ENCODE assay signal across 16 cellular contexts in genomic region chr9:27645166-27645840, GRCh38.
DNase-seq lines count a peak whose midpoint lies in the region; ATAC-seq lines count a peak whose summit lies in the region.
"Had no signal": no experiment of that assay in that cellular context is flagged by ENCODE, and none has a peak within 500 bp of the region (broad histone marks: within the 10 kb centered on the region; RNA-seq: fewer than 3 reads in every experiment).

No MANE protein-coding gene starts in this region.

- H3K14ac ChIP-seq in neuronal stem cell (ENCODE audit: low read length): no peak overlapping the region

- H2AFZ ChIP-seq in neuronal stem cell (ENCODE audit: low read length): peak overlapping the region; percentile 86

- no peaks in the 10 kb centered on the region for H3K36me3 ChIP-seq in neuronal stem cell (replicated peaks in 1 of 2; ENCODE audit: control insufficient read depth in 2 of 2, insufficient read depth in 2 of 2, low read length in 2 of 2)
- H3K36me3 ChIP-seq: gastroesophageal sphincter had no signal

- no peak overlapping the region for H3K23ac ChIP-seq in neuronal stem cell (ENCODE audit: low read depth, low read length, poor library complexity)

- no peak overlapping the region for H3K9ac ChIP-seq in neuronal stem cell (ENCODE audit: low read depth, low read length, poor library complexity)

- H3K27me3 Mint-ChIP-seq in dendritic cell treated with granulocyte-macrophage colony-stimulating factor and Interleukin-4, amounts not matched to agents 40 ng/mL and 50 ng/mL, for 4 days: no peaks in the 10 kb centered on the region
- H3K27me3 Mint-ChIP-seq: activated naive CD8-positive, alpha-beta T cell had no signal

- H2AK5ac ChIP-seq in neuronal stem cell (ENCODE audit: low read depth, low read length): peak overlapping the region; percentile 41

- intact Hi-C loops in dendritic cell treated with granulocyte-macrophage colony-stimulating factor and Interleukin-4, amounts not matched to agents 40 ng/mL and 50 ng/mL, for 4 days (cut with micrococcal nuclease): loop anchor here (10.0 kb wide), 1 partner anchor 59 kb away; no protein-coding TSS in a partner anchor

- WGBS in neuronal stem cell (ENCODE audit: extremely low coverage in 2 of 2, insufficient read length in 2 of 2, insufficient replicate concordance in 1 of 2), 2 donors: no CpG with 5 or more reads among the region's 3 CpGs

- no peak overlapping the region for H2BK5ac ChIP-seq in neuronal stem cell (ENCODE audit: low read length)

- ATAC-seq in esophagus mucosa (no peak), HG02885 (IDR thresholded peaks at IDR 0.05; ENCODE audit: poor library complexity, unreplicated experiment) (no peak)
- ATAC-seq: gastroesophageal sphincter; stimulated activated naive CD8-positive, alpha-beta T cell treated with anti-CD3 and anti-CD28 coated beads, Interleukin-15, Interleukin-2, amounts not matched to agents 100 U/mL and 50 U/mL, for 24 hours had no signal

- in situ Hi-C loops in KBM-7 (cut with MboI; ENCODE audit: low pct_unique_long_range_greater_than_20kb, low sequenced_read_pairs): no loop called here

- H3K4me3 Mint-ChIP-seq in dendritic cell treated with granulocyte-macrophage colony-stimulating factor and Interleukin-4, amounts not matched to agents 40 ng/mL and 50 ng/mL, for 4 days: no peak overlapping the region
- H3K4me3 Mint-ChIP-seq: activated CD4-positive, alpha-beta T cell treated with anti-CD3 and anti-CD28 coated beads, Interleukin-2, amount 10 ng/mL, durations not matched to agents 7 days and 5 days; activated naive CD8-positive, alpha-beta T cell; naive B cell had no signal

- H3K4me2 ChIP-seq in neuronal stem cell (ENCODE audit: insufficient read depth, low read length, poor library complexity, severe bottlenecking): no peak overlapping the region

- H2BK15ac ChIP-seq in neuronal stem cell (ENCODE audit: low read length): no peak overlapping the region

- no peak overlapping the region for H2BK12ac ChIP-seq in neuronal stem cell (ENCODE audit: low read length)

- H3K36me3 Mint-ChIP-seq in dendritic cell treated with granulocyte-macrophage colony-stimulating factor and Interleukin-4, amounts not matched to agents 40 ng/mL and 50 ng/mL, for 4 days (ENCODE audit: low read depth): no peaks in the 10 kb centered on the region
- H3K36me3 Mint-ChIP-seq: activated naive CD8-positive, alpha-beta T cell had no signal

- no peak overlapping the region for H3K4me3 ChIP-seq in neuronal stem cell (ENCODE audit: low read length in 2 of 2)
- H3K4me3 ChIP-seq: gastroesophageal sphincter had no signal

- no peak overlapping the region for H4K8ac ChIP-seq in neuronal stem cell (ENCODE audit: low read depth, low read length)

- peak; percentile 15 for DNase-seq in KBM-7
- peak; percentile 31 for DNase-seq in NCI-H69 (lab: John Stamatoyannopoulos, UW)
- DNase-seq in neuronal stem cell (ENCODE audit: low spot score): no peak
- no peak for DNase-seq in NCI-H2029 (lab: John Stamatoyannopoulos, UW)
- DNase-seq: activated CD4-positive, alpha-beta T cell treated with anti-CD3 and anti-CD28 coated beads, Interleukin-2, amount 10 ng/mL, durations not matched to agents 7 days and 5 days; central memory CD4-positive, alpha-beta T cell; mesenchymal stem cell; naive B cell; NCI-H146; NCI-H774; stimulated activated naive CD8-positive, alpha-beta T cell treated with anti-CD3 and anti-CD28 coated beads, Interleukin-15, Interleukin-2, amounts not matched to agents 100 U/mL and 50 U/mL, for 24 hours had no signal

- H2BK120ac ChIP-seq in neuronal stem cell (ENCODE audit: low read depth, low read length): no peak overlapping the region

- no peaks in the 10 kb centered on the region for H3K27me3 ChIP-seq in neuronal stem cell (ENCODE audit: control insufficient read depth in 3 of 3, insufficient read depth in 3 of 3, low read depth in 1 of 3, low read length in 3 of 3)
- H3K27me3 ChIP-seq: gastroesophageal sphincter had no signal

- H3K4ac ChIP-seq in neuronal stem cell (ENCODE audit: low read length): no peak overlapping the region

- H3K9me3 ChIP-seq in neuronal stem cell (replicated peaks in 1 of 2; ENCODE audit: control insufficient read depth in 2 of 2, insufficient read depth in 1 of 2, low read depth in 1 of 2, low read length in 2 of 2): no peaks in the 10 kb centered on the region

- peak overlapping the region; percentile 65 for H3K27ac Mint-ChIP-seq in dendritic cell treated with granulocyte-macrophage colony-stimulating factor and Interleukin-4, amounts not matched to agents 40 ng/mL and 50 ng/mL, for 4 days
- H3K27ac Mint-ChIP-seq: activated CD4-positive, alpha-beta T cell treated with anti-CD3 and anti-CD28 coated beads, Interleukin-2, amount 10 ng/mL, durations not matched to agents 7 days and 5 days; activated naive CD8-positive, alpha-beta T cell had no signal

- no peaks in the 10 kb centered on the region for H3K9me3 Mint-ChIP-seq in dendritic cell treated with granulocyte-macrophage colony-stimulating factor and Interleukin-4, amounts not matched to agents 40 ng/mL and 50 ng/mL, for 4 days
- H3K9me3 Mint-ChIP-seq: activated CD4-positive, alpha-beta T cell treated with anti-CD3 and anti-CD28 coated beads, Interleukin-2, amount 10 ng/mL, durations not matched to agents 7 days and 5 days had no signal

- no peak overlapping the region for H3K27ac ChIP-seq in neuronal stem cell (replicated peaks; ENCODE audit: low read length)
- H3K27ac ChIP-seq: gastroesophageal sphincter had no signal

- no peak overlapping the region for H3K18ac ChIP-seq in neuronal stem cell (ENCODE audit: low read length)

- no peaks in the 10 kb centered on the region for H3K79me1 ChIP-seq in neuronal stem cell (ENCODE audit: low read depth, low read length)

- peaks cover 46% of the 10 kb centered on the region for H3K4me1 Mint-ChIP-seq in dendritic cell treated with granulocyte-macrophage colony-stimulating factor and Interleukin-4, amounts not matched to agents 40 ng/mL and 50 ng/mL, for 4 days (ENCODE audit: low read depth)
- H3K4me1 Mint-ChIP-seq: activated CD4-positive, alpha-beta T cell treated with anti-CD3 and anti-CD28 coated beads, Interleukin-2, amount 10 ng/mL, durations not matched to agents 7 days and 5 days had no signal

- peaks cover 3 to 6% of the 10 kb centered on the region in 2 donors for H3K4me1 ChIP-seq in neuronal stem cell (ENCODE audit: control insufficient read depth in 2 of 2, insufficient read depth in 1 of 2, low read depth in 1 of 2, low read length in 2 of 2)
- H3K4me1 ChIP-seq: gastroesophageal sphincter had no signal

- H4K91ac ChIP-seq in neuronal stem cell (ENCODE audit: low read depth, low read length, poor library complexity): no peak overlapping the region

Comparison
In these comparisons a context has a peak if more than half of its experiments do, and no peak if none do; other contexts are left out.
1. DNase-seq: peak in KBM-7 (single experiment) and NCI-H69 (single experiment); none in neuronal stem cell (single experiment) and NCI-H2029 (single experiment).